18 cellular contexts compared by ENCODE assay signal in the genomic region with DNA sequence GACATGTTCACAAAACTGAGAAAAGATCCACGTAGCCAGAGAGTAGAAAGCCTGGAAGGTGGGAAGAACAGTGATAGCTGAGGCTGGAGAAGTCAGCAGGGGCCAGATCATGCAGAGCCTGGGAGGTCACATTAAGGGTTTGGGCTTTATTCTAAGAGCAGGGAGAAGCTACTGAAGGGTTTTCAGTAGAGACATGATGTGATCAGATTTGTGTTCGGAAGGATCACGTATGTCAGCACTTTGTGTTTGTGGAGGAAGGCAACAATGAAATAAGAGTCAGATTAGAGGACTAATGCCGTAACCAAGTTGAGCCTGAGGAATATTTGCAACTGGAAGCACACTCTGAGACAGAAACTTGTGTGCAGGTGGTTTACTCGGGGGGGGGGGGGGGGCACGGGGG. TPM values are rescaled to one million over a fixed set of nuclear protein-coding genes. Genes with fewer than 3 reads are reported as not detected.
A peak's percentile ranks its signal among the peaks of the same experiment; 100 is the strongest.
DNase-seq lines count a peak whose midpoint lies in the region; ATAC-seq, FAIRE-seq and TF ChIP-seq lines count a peak whose summit lies in the region.
"Had no signal": no experiment of that assay in that cellular context is flagged by ENCODE, and none has a peak within 500 bp of the region (broad histone marks: within the 10 kb centered on the region; RNA-seq: fewer than 3 reads in every experiment).

No MANE protein-coding gene starts in this region.

- peaks cover 7% of the 10 kb centered on the region for H3K79me2 ChIP-seq in HepG2 (ENCODE audit: insufficient read depth, low read length)

- ATAC-seq in HepG2 (no peak), right lobe of liver (no peak), HG03280 (IDR thresholded peaks at IDR 0.05; ENCODE audit: unreplicated experiment) (no peak), GM21619 (IDR thresholded peaks at IDR 0.05; ENCODE audit: unreplicated experiment) (no peak)
- ATAC-seq in stimulated activated effector memory CD8-positive, alpha-beta T cell treated with anti-CD3 and anti-CD28 coated beads, Interleukin-12 subunit alpha, Interleukin-12 subunit beta, amount 100 ng/mL, for 72 hours = no peak

- no peak overlapping the region for H2AFZ ChIP-seq in HepG2 (ENCODE audit: low read length)
- H2AFZ ChIP-seq: GM23338 had no signal

- CTCF ChIA-PET in HepG2 (lab: Yijun Ruan, JAX; ENCODE audit: low intra/inter-chr PET ratio, low total read pairs) = interaction anchor here (0.7 to 4.2 kb wide), 11 partner anchors 8 to 115 kb away, joined by 3 to 109 read pairs (median 4); partner anchors contain the start of gene IRF9

- H3K9me3 ChIP-seq in HepG2 (ENCODE audit: low read length) (no peaks in the 10 kb centered on the region), right lobe of liver (no peaks in the 10 kb centered on the region)
- H3K9me3 ChIP-seq: A549; BE2C; BLaER1 treated with 17β-estradiol and CSF1 and Interleukin-3, amounts not matched to agents 10 nM and 100 nM; Caco-2; HAP-1 had no signal

- no peak overlapping the region for H3K4me3 Mint-ChIP-seq in dendritic cell treated with granulocyte-macrophage colony-stimulating factor and Interleukin-4, amounts not matched to agents 40 ng/mL and 50 ng/mL, for 4 days
- no peak overlapping the region for H3K4me3 Mint-ChIP-seq in neural crest cell
- no peak overlapping the region for H3K4me3 Mint-ChIP-seq in stimulated activated effector memory CD8-positive, alpha-beta T cell treated with anti-CD3 and anti-CD28 coated beads, Interleukin-12 subunit alpha, Interleukin-12 subunit beta, amount 100 ng/mL, for 72 hours
- H3K4me3 Mint-ChIP-seq: CD8-positive, alpha-beta T cell; GM23338; HFFc6 had no signal

- WGBS in HepG2 (ENCODE audit: low lambda C conversion rate) = 53% methylated on average over 6 of the region's 6 CpGs
- WGBS in right lobe of liver (ENCODE audit: insufficient coverage, low coverage, low lambda C conversion rate, missing lambda C conversion rate) = 70% methylated on average over 5 of the region's 6 CpGs

- no TSS peak for BruUV-seq in HepG2 (replicated peaks; lab: Mats Ljungman, UMichigan)

- no peak for FAIRE-seq in HepG2 (lab: Jason Lieb, UNC)
- FAIRE-seq: A549, G401.6, H54 had no signal

- POLR2A ChIA-PET in HepG2 (lab: Yijun Ruan, JAX) = interaction anchor here (1.0 to 14.4 kb wide), 10 partner anchors 9 to 106 kb away, joined by 3 to 627 read pairs (median 8); partner anchors contain the start of genes CARMIL3, DCAF11, IRF9 and NRL

- no peak; a peak in 1 of 4 replicates for TF ChIP-seq EP300 in HepG2 (IDR thresholded peaks at IDR 0.05; ENCODE audit: low read depth in 2 of 2, low read length in 2 of 2)
- TF ChIP-seq EP300 in HepG2 (CRISPR knock-in tag; IDR thresholded peaks at IDR 0.05; ENCODE audit: borderline replicate concordance) = no peak

- no peak for TF ChIP-seq RAD21 in HepG2 (CRISPR knock-in tag; IDR thresholded peaks at IDR 0.05)

- in situ Hi-C loops in HepG2 (cut with HindIII; ENCODE audit: extremely low pct_ligation_motif_present, low pct_unique_long_range_greater_than_20kb) = loop anchor here (5.0 kb wide), 2 partner anchors 33 to 78 kb away; no protein-coding TSS in a partner anchor

- no peaks in the 10 kb centered on the region for H4K20me1 ChIP-seq in HepG2 (ENCODE audit: insufficient read depth, low read length)
- H4K20me1 ChIP-seq: BLaER1 treated with 17β-estradiol and CSF1 and Interleukin-3, amounts not matched to agents 10 nM and 100 nM had no signal

- TF ChIP-seq CTCF in HepG2 (CRISPR knock-in tag; IDR thresholded peaks at IDR 0.05) = no peak
- no peak for TF ChIP-seq CTCF in right lobe of liver (IDR thresholded peaks at IDR 0.05)
- no peak for TF ChIP-seq CTCF in neural crest cell (conservative IDR thresholded peaks at IDR 0.05)

- H3K4me1 Mint-ChIP-seq in dendritic cell treated with granulocyte-macrophage colony-stimulating factor and Interleukin-4, amounts not matched to agents 40 ng/mL and 50 ng/mL, for 4 days (ENCODE audit: low read depth) = peaks cover 34% of the 10 kb centered on the region
- H3K4me1 Mint-ChIP-seq in neural crest cell = peaks cover 28% of the 10 kb centered on the region
- H3K4me1 Mint-ChIP-seq in stimulated activated effector memory CD8-positive, alpha-beta T cell treated with anti-CD3 and anti-CD28 coated beads, Interleukin-12 subunit alpha, Interleukin-12 subunit beta, amount 100 ng/mL, for 72 hours = peaks cover 19% of the 10 kb centered on the region

- peaks cover 53% of the 10 kb centered on the region for H3K4me1 ChIP-seq in HepG2 (ENCODE audit: insufficient read depth, low read length)
- H3K4me1 ChIP-seq in right lobe of liver = peaks cover 0 to 22% (median 7%) of the 10 kb centered on the region in 4 donors

- intact Hi-C loops in HepG2 (cut with micrococcal nuclease; ENCODE audit: unreplicated experiment) (loop anchor here (1.0 to 5.0 kb wide), 6 partner anchors 18 to 478 kb away; no protein-coding TSS in a partner anchor), right lobe of liver (cut with DNase I) (loop anchor here (5.0 to 10.0 kb wide), 2 partner anchors 33 to 65 kb away; no protein-coding TSS in a partner anchor)
- intact Hi-C loops in dendritic cell treated with granulocyte-macrophage colony-stimulating factor and Interleukin-4, amounts not matched to agents 40 ng/mL and 50 ng/mL, for 4 days (cut with micrococcal nuclease) = loop anchor here (1.0 to 5.0 kb wide), 3 partner anchors 32 to 518 kb away; no protein-coding TSS in a partner anchor

- H3K9ac ChIP-seq in HepG2 (ENCODE audit: insufficient read depth, low read depth, low read length) = no peak overlapping the region
- H3K9ac ChIP-seq: BLaER1 treated with 17β-estradiol and CSF1 and Interleukin-3, amounts not matched to agents 10 nM and 100 nM had no signal

- peaks cover 2 to 15% of the 10 kb centered on the region in 2 experiments; a peak in 3 of 5 replicates for H3K27me3 ChIP-seq in HepG2 (ENCODE audit: control insufficient read depth in 1 of 2, insufficient read depth in 2 of 2, low read length in 2 of 2)
- no peaks in the 10 kb centered on the region for H3K27me3 ChIP-seq in right lobe of liver
- H3K27me3 ChIP-seq: BE2C; BLaER1 treated with 17β-estradiol and CSF1 and Interleukin-3, amounts not matched to agents 10 nM and 100 nM had no signal

- DNase-seq in HepG2 (ENCODE audit: low spot score) = no peak
- DNase-seq in right lobe of liver = no peak
- no peak for DNase-seq in neural crest cell (ENCODE audit: low read depth, low spot score)
- no peak for DNase-seq in stimulated activated effector memory CD8-positive, alpha-beta T cell treated with anti-CD3 and anti-CD28 coated beads, Interleukin-12 subunit alpha, Interleukin-12 subunit beta, amount 100 ng/mL, for 72 hours (ENCODE audit: low spot score in 2 of 2)
- DNase-seq in NCI-H1105 (lab: John Stamatoyannopoulos, UW) = no peak

- peak overlapping the region; percentile 13 for H3K27ac Mint-ChIP-seq in dendritic cell treated with granulocyte-macrophage colony-stimulating factor and Interleukin-4, amounts not matched to agents 40 ng/mL and 50 ng/mL, for 4 days
- peak overlapping the region; percentile 19 for H3K27ac Mint-ChIP-seq in neural crest cell (ENCODE audit: unreplicated experiment)
- H3K27ac Mint-ChIP-seq in stimulated activated effector memory CD8-positive, alpha-beta T cell treated with anti-CD3 and anti-CD28 coated beads, Interleukin-12 subunit alpha, Interleukin-12 subunit beta, amount 100 ng/mL, for 72 hours = peak overlapping the region; percentile 6
- H3K27ac Mint-ChIP-seq: CD8-positive, alpha-beta T cell; HFFc6 had no signal

- H3K4me3 ChIP-seq in HepG2 (replicated peaks in 1 of 3; ENCODE audit: insufficient read depth in 1 of 3, low read depth in 2 of 3, low read length in 3 of 3) (no peak overlapping the region), right lobe of liver (no peak overlapping the region)
- H3K4me3 ChIP-seq: A549; BLaER1 treated with 17β-estradiol and CSF1 and Interleukin-3, amounts not matched to agents 10 nM and 100 nM; GM23338; HAP-1 had no signal

- H3K36me3 ChIP-seq in HepG2 (replicated peaks in 1 of 2; ENCODE audit: control insufficient read depth in 1 of 2, insufficient read depth in 2 of 2, low read length in 2 of 2) = no peaks in the 10 kb centered on the region
- H3K36me3 ChIP-seq in right lobe of liver = no peaks in the 10 kb centered on the region
- H3K36me3 ChIP-seq: BE2C; BLaER1 treated with 17β-estradiol and CSF1 and Interleukin-3, amounts not matched to agents 10 nM and 100 nM; HAP-1 had no signal

- H3K27ac ChIP-seq in HepG2 (ENCODE audit: extremely low read length, insufficient read depth, low read length) (no peak overlapping the region), right lobe of liver (no peak overlapping the region)
- H3K27ac ChIP-seq: A549 had no signal

- peaks cover 2% of the 10 kb centered on the region for H3K27me3 Mint-ChIP-seq in dendritic cell treated with granulocyte-macrophage colony-stimulating factor and Interleukin-4, amounts not matched to agents 40 ng/mL and 50 ng/mL, for 4 days
- H3K27me3 Mint-ChIP-seq in neural crest cell (ENCODE audit: low read depth) = peaks cover 6% of the 10 kb centered on the region

- H3K9me3 Mint-ChIP-seq in dendritic cell treated with granulocyte-macrophage colony-stimulating factor and Interleukin-4, amounts not matched to agents 40 ng/mL and 50 ng/mL, for 4 days = no peaks in the 10 kb centered on the region
- no peaks in the 10 kb centered on the region for H3K9me3 Mint-ChIP-seq in neural crest cell
- no peaks in the 10 kb centered on the region for H3K9me3 Mint-ChIP-seq in stimulated activated effector memory CD8-positive, alpha-beta T cell treated with anti-CD3 and anti-CD28 coated beads, Interleukin-12 subunit alpha, Interleukin-12 subunit beta, amount 100 ng/mL, for 72 hours
- H3K9me3 Mint-ChIP-seq: CD8-positive, alpha-beta T cell; HFFc6 had no signal

- TF ChIP-seq POLR2A in HepG2 (IDR thresholded peaks at IDR 0.05; ENCODE audit: insufficient read depth in 1 of 2, low read depth in 2 of 2, low read length in 2 of 2) = no peak
- no peak for TF ChIP-seq POLR2A in right lobe of liver (IDR thresholded peaks at IDR 0.05)

- no peak overlapping the region for H3K4me2 ChIP-seq in HepG2 (ENCODE audit: low read depth, low read length)
- H3K4me2 ChIP-seq: A549, GM23338 had no signal

- H3K36me3 Mint-ChIP-seq in dendritic cell treated with granulocyte-macrophage colony-stimulating factor and Interleukin-4, amounts not matched to agents 40 ng/mL and 50 ng/mL, for 4 days (ENCODE audit: low read depth) = peaks cover 8% of the 10 kb centered on the region
- H3K36me3 Mint-ChIP-seq in neural crest cell (ENCODE audit: low read depth) = no peaks in the 10 kb centered on the region
- H3K36me3 Mint-ChIP-seq in stimulated activated effector memory CD8-positive, alpha-beta T cell treated with anti-CD3 and anti-CD28 coated beads, Interleukin-12 subunit alpha, Interleukin-12 subunit beta, amount 100 ng/mL, for 72 hours = peaks cover 7% of the 10 kb centered on the region

RNA-seq across cellular contexts. Expression of gene PCK2, which starts 4.2 kb away (rescaled TPM):
- total RNA-seq in HepG2 (2016; rRNA removed; fragmentation: Illumina TruSeq; extraction: Trizol) = 118 and 129 TPM in 2 replicates
- 29.7 and 32.7 TPM in 2 replicates for total RNA-seq in HepG2 (2016; cell fraction: cytosol; rRNA removed; fragmentation: Illumina TruSeq; extraction: Trizol; ENCODE audit: low read depth)
- total RNA-seq in HepG2 (2016; cell fraction: insoluble cytoplasmic fraction; rRNA removed; fragmentation: Illumina TruSeq; extraction: Trizol) = 112 and 129 TPM in 2 replicates
- 38.2 and 39.1 TPM in 2 replicates for total RNA-seq in HepG2 (2016; cell fraction: membrane; rRNA removed; fragmentation: Illumina TruSeq; extraction: Trizol)
- total RNA-seq in HepG2 (2016; cell fraction: nucleus; rRNA removed; fragmentation: Illumina TruSeq; extraction: Trizol) = 96.7 and 121 TPM in 2 replicates
- polyA plus RNA-seq in HepG2 (2011; rRNA removed) = 272 and 316 TPM in 2 replicates
- polyA plus RNA-seq in HepG2 (2011; cell fraction: cytosol; rRNA removed) = 238 and 309 TPM in 2 replicates
- 309 TPM in 2 replicates for polyA plus RNA-seq in HepG2 (2011; cell fraction: nucleus; rRNA removed)
- polyA plus RNA-seq in HepG2 (2012) = 216 and 286 TPM in 2 replicates
- 19.2 and 20.8 TPM in 2 replicates for polyA plus RNA-seq in HepG2 (2016; cell fraction: cytosol; fragmentation: Illumina TruSeq; extraction: Trizol; ENCODE audit: low read depth)
- 122 and 140 TPM in 2 replicates for polyA plus RNA-seq in HepG2 (2016; cell fraction: insoluble cytoplasmic fraction; fragmentation: Illumina TruSeq; extraction: Trizol; ENCODE audit: low read depth)
- 27.1 and 31.0 TPM in 2 replicates for polyA plus RNA-seq in HepG2 (2016; cell fraction: membrane; fragmentation: Illumina TruSeq; extraction: Trizol; ENCODE audit: low read depth)
- 172 and 175 TPM in 2 replicates for polyA plus RNA-seq in HepG2 (2016; cell fraction: nucleus; fragmentation: Illumina TruSeq; extraction: Trizol; ENCODE audit: insufficient read depth, low read depth)
- 87.1 and 691 TPM in 2 replicates for polyA minus RNA-seq in HepG2 (2011; rRNA and poly(A)+ RNA removed; ENCODE audit: low replicate concordance)
- 204 and 209 TPM in 2 replicates for polyA minus RNA-seq in HepG2 (2011; cell fraction: cytosol; rRNA and poly(A)+ RNA removed)
- polyA minus RNA-seq in HepG2 (2011; cell fraction: nucleus; rRNA and poly(A)+ RNA removed) = 128 and 158 TPM in 2 replicates
- 100 to 1,000 TPM; 124 to 615 (median 240) TPM for total RNA-seq in right lobe of liver
- 26.1 and 26.7 TPM in 2 replicates for total RNA-seq in neural crest cell

RNA-seq across cellular contexts. Expression of gene CPNE6, which starts 18.5 kb away (rescaled TPM):
- total RNA-seq in HepG2 (2016; rRNA removed; fragmentation: Illumina TruSeq; extraction: Trizol) (not detected in 2 replicates), right lobe of liver (under 1 TPM in 4 of 6 experiments, not detected in 2; 0.09 to 0.40 (median 0.18) TPM), neural crest cell (not detected in 2 replicates)
- total RNA-seq in HepG2 (2016; cell fraction: cytosol; rRNA removed; fragmentation: Illumina TruSeq; extraction: Trizol; ENCODE audit: low read depth) = not detected in 2 replicates
- total RNA-seq in HepG2 (2016; cell fraction: insoluble cytoplasmic fraction; rRNA removed; fragmentation: Illumina TruSeq; extraction: Trizol) = not detected in 2 replicates
- not detected in 2 replicates for total RNA-seq in HepG2 (2016; cell fraction: membrane; rRNA removed; fragmentation: Illumina TruSeq; extraction: Trizol)
- not detected in 2 replicates for total RNA-seq in HepG2 (2016; cell fraction: nucleus; rRNA removed; fragmentation: Illumina TruSeq; extraction: Trizol)
- polyA plus RNA-seq in HepG2 (2011; rRNA removed) = 0.03 TPM in 1 of 2 replicates, not detected in the other
- polyA plus RNA-seq in HepG2 (2011; cell fraction: cytosol; rRNA removed) = not detected in 2 replicates
- 0.06 and 0.16 TPM in 2 replicates for polyA plus RNA-seq in HepG2 (2011; cell fraction: nucleus; rRNA removed)
- polyA plus RNA-seq in HepG2 (2012) = 0.05 TPM in 1 of 2 replicates, not detected in the other
- polyA plus RNA-seq in HepG2 (2016; cell fraction: cytosol; fragmentation: Illumina TruSeq; extraction: Trizol; ENCODE audit: low read depth) = not detected in 2 replicates
- polyA plus RNA-seq in HepG2 (2016; cell fraction: insoluble cytoplasmic fraction; fragmentation: Illumina TruSeq; extraction: Trizol; ENCODE audit: low read depth) = not detected in 2 replicates
- not detected in 2 replicates for polyA plus RNA-seq in HepG2 (2016; cell fraction: membrane; fragmentation: Illumina TruSeq; extraction: Trizol; ENCODE audit: low read depth)
- polyA plus RNA-seq in HepG2 (2016; cell fraction: nucleus; fragmentation: Illumina TruSeq; extraction: Trizol; ENCODE audit: insufficient read depth, low read depth) = not detected in 2 replicates
- polyA minus RNA-seq in HepG2 (2011; rRNA and poly(A)+ RNA removed; ENCODE audit: low replicate concordance) = 0.16 TPM in 1 of 2 replicates, not detected in the other
- not detected in 2 replicates for polyA minus RNA-seq in HepG2 (2011; cell fraction: cytosol; rRNA and poly(A)+ RNA removed)
- not detected in 2 replicates for polyA minus RNA-seq in HepG2 (2011; cell fraction: nucleus; rRNA and poly(A)+ RNA removed)
- total RNA-seq: Caco-2; CD8-positive, alpha-beta T cell; GM23338; HFFc6 had no signal
- polyA plus RNA-seq: A549 had no signal

RNA-seq across cellular contexts. Expression of gene DCAF11, which starts 24.7 kb away (rescaled TPM):
- total RNA-seq in HepG2 (2016; rRNA removed; fragmentation: Illumina TruSeq; extraction: Trizol) (257 and 342 TPM in 2 replicates), right lobe of liver (100 to 1,000 TPM in 3 of 6 experiments, 10 to 100 TPM in 3; 65.9 to 180 (median 103) TPM), neural crest cell (52.5 and 53.9 TPM in 2 replicates)
- 34.1 and 39.6 TPM in 2 replicates for total RNA-seq in HepG2 (2016; cell fraction: cytosol; rRNA removed; fragmentation: Illumina TruSeq; extraction: Trizol; ENCODE audit: low read depth)
- 258 and 327 TPM in 2 replicates for total RNA-seq in HepG2 (2016; cell fraction: insoluble cytoplasmic fraction; rRNA removed; fragmentation: Illumina TruSeq; extraction: Trizol)
- total RNA-seq in HepG2 (2016; cell fraction: membrane; rRNA removed; fragmentation: Illumina TruSeq; extraction: Trizol) = 160 and 166 TPM in 2 replicates
- 174 and 191 TPM in 2 replicates for total RNA-seq in HepG2 (2016; cell fraction: nucleus; rRNA removed; fragmentation: Illumina TruSeq; extraction: Trizol)
- 150 and 176 TPM in 2 replicates for polyA plus RNA-seq in HepG2 (2011; rRNA removed)
- polyA plus RNA-seq in HepG2 (2011; cell fraction: cytosol; rRNA removed) = 134 and 153 TPM in 2 replicates
- polyA plus RNA-seq in HepG2 (2011; cell fraction: nucleus; rRNA removed) = 221 and 233 TPM in 2 replicates
- 123 and 142 TPM in 2 replicates for polyA plus RNA-seq in HepG2 (2012)
- polyA plus RNA-seq in HepG2 (2016; cell fraction: cytosol; fragmentation: Illumina TruSeq; extraction: Trizol; ENCODE audit: low read depth) = 37.7 and 39.7 TPM in 2 replicates
- polyA plus RNA-seq in HepG2 (2016; cell fraction: insoluble cytoplasmic fraction; fragmentation: Illumina TruSeq; extraction: Trizol; ENCODE audit: low read depth) = 251 and 268 TPM in 2 replicates
- polyA plus RNA-seq in HepG2 (2016; cell fraction: membrane; fragmentation: Illumina TruSeq; extraction: Trizol; ENCODE audit: low read depth) = 114 and 116 TPM in 2 replicates
- 253 and 275 TPM in 2 replicates for polyA plus RNA-seq in HepG2 (2016; cell fraction: nucleus; fragmentation: Illumina TruSeq; extraction: Trizol; ENCODE audit: insufficient read depth, low read depth)
- polyA minus RNA-seq in HepG2 (2011; rRNA and poly(A)+ RNA removed; ENCODE audit: low replicate concordance) = 74.6 and 273 TPM in 2 replicates
- 98.7 and 103 TPM in 2 replicates for polyA minus RNA-seq in HepG2 (2011; cell fraction: cytosol; rRNA and poly(A)+ RNA removed)
- 146 and 181 TPM in 2 replicates for polyA minus RNA-seq in HepG2 (2011; cell fraction: nucleus; rRNA and poly(A)+ RNA removed)

RNA-seq across cellular contexts. Expression of gene NRL, which starts 24.9 kb away (rescaled TPM):
- 4.7 and 5.2 TPM in 2 replicates for total RNA-seq in HepG2 (2016; rRNA removed; fragmentation: Illumina TruSeq; extraction: Trizol)
- total RNA-seq in HepG2 (2016; cell fraction: cytosol; rRNA removed; fragmentation: Illumina TruSeq; extraction: Trizol; ENCODE audit: low read depth) = 6.6 and 7.1 TPM in 2 replicates
- total RNA-seq in HepG2 (2016; cell fraction: insoluble cytoplasmic fraction; rRNA removed; fragmentation: Illumina TruSeq; extraction: Trizol) = 4.7 and 5.6 TPM in 2 replicates
- 9.2 and 10.6 TPM in 2 replicates for total RNA-seq in HepG2 (2016; cell fraction: membrane; rRNA removed; fragmentation: Illumina TruSeq; extraction: Trizol)
- total RNA-seq in HepG2 (2016; cell fraction: nucleus; rRNA removed; fragmentation: Illumina TruSeq; extraction: Trizol) = 3.4 and 5.1 TPM in 2 replicates
- 2.5 and 3.4 TPM in 2 replicates for polyA plus RNA-seq in HepG2 (2011; rRNA removed)
- 2.9 and 5.2 TPM in 2 replicates for polyA plus RNA-seq in HepG2 (2011; cell fraction: cytosol; rRNA removed)
- polyA plus RNA-seq in HepG2 (2011; cell fraction: nucleus; rRNA removed) = 3.5 and 3.9 TPM in 2 replicates
- 2.2 and 2.5 TPM in 2 replicates for polyA plus RNA-seq in HepG2 (2012)
- 3.4 and 5.1 TPM in 2 replicates for polyA plus RNA-seq in HepG2 (2016; cell fraction: cytosol; fragmentation: Illumina TruSeq; extraction: Trizol; ENCODE audit: low read depth)
- 4.5 and 4.7 TPM in 2 replicates for polyA plus RNA-seq in HepG2 (2016; cell fraction: insoluble cytoplasmic fraction; fragmentation: Illumina TruSeq; extraction: Trizol; ENCODE audit: low read depth)
- polyA plus RNA-seq in HepG2 (2016; cell fraction: membrane; fragmentation: Illumina TruSeq; extraction: Trizol; ENCODE audit: low read depth) = 6.1 and 7.7 TPM in 2 replicates
- 3.5 and 4.8 TPM in 2 replicates for polyA plus RNA-seq in HepG2 (2016; cell fraction: nucleus; fragmentation: Illumina TruSeq; extraction: Trizol; ENCODE audit: insufficient read depth, low read depth)
- 0.58 and 9.0 TPM in 2 replicates for polyA minus RNA-seq in HepG2 (2011; rRNA and poly(A)+ RNA removed; ENCODE audit: low replicate concordance)
- 3.0 and 3.9 TPM in 2 replicates for polyA minus RNA-seq in HepG2 (2011; cell fraction: cytosol; rRNA and poly(A)+ RNA removed)
- 6.1 and 6.6 TPM in 2 replicates for polyA minus RNA-seq in HepG2 (2011; cell fraction: nucleus; rRNA and poly(A)+ RNA removed)
- total RNA-seq in right lobe of liver = 1 to 10 TPM; 1.4 to 2.9 (median 2.1) TPM
- 1.2 and 2.3 TPM in 2 replicates for total RNA-seq in neural crest cell

RNA-seq across cellular contexts. Expression of gene CARMIL3, which starts 38.1 kb away (rescaled TPM):
- total RNA-seq in HepG2 (2016; rRNA removed; fragmentation: Illumina TruSeq; extraction: Trizol) (0.13 and 0.27 TPM in 2 replicates), right lobe of liver (1 to 10 TPM in 1 of 6 experiments, under 1 TPM in 5; 0.18 to 1.9 (median 0.29) TPM), neural crest cell (9.3 and 9.4 TPM in 2 replicates)
- total RNA-seq in HepG2 (2016; cell fraction: cytosol; rRNA removed; fragmentation: Illumina TruSeq; extraction: Trizol; ENCODE audit: low read depth) = 0.18 TPM in 1 of 2 replicates, not detected in the other
- 0.12 and 0.41 TPM in 2 replicates for total RNA-seq in HepG2 (2016; cell fraction: insoluble cytoplasmic fraction; rRNA removed; fragmentation: Illumina TruSeq; extraction: Trizol)
- 0.03 and 0.15 TPM in 2 replicates for total RNA-seq in HepG2 (2016; cell fraction: membrane; rRNA removed; fragmentation: Illumina TruSeq; extraction: Trizol)
- 0.47 and 0.65 TPM in 2 replicates for total RNA-seq in HepG2 (2016; cell fraction: nucleus; rRNA removed; fragmentation: Illumina TruSeq; extraction: Trizol)
- 0.55 and 0.85 TPM in 2 replicates for polyA plus RNA-seq in HepG2 (2011; rRNA removed)
- 0.13 and 0.21 TPM in 2 replicates for polyA plus RNA-seq in HepG2 (2011; cell fraction: cytosol; rRNA removed)
- polyA plus RNA-seq in HepG2 (2011; cell fraction: nucleus; rRNA removed) = 7.7 and 8.1 TPM in 2 replicates
- 0.16 and 0.34 TPM in 2 replicates for polyA plus RNA-seq in HepG2 (2012)
- 0.03 TPM in 2 replicates for polyA plus RNA-seq in HepG2 (2016; cell fraction: cytosol; fragmentation: Illumina TruSeq; extraction: Trizol; ENCODE audit: low read depth)
- 0.19 and 0.23 TPM in 2 replicates for polyA plus RNA-seq in HepG2 (2016; cell fraction: insoluble cytoplasmic fraction; fragmentation: Illumina TruSeq; extraction: Trizol; ENCODE audit: low read depth)
- polyA plus RNA-seq in HepG2 (2016; cell fraction: membrane; fragmentation: Illumina TruSeq; extraction: Trizol; ENCODE audit: low read depth) = 0.05 TPM in 2 replicates
- polyA plus RNA-seq in HepG2 (2016; cell fraction: nucleus; fragmentation: Illumina TruSeq; extraction: Trizol; ENCODE audit: insufficient read depth, low read depth) = 1.6 and 2.9 TPM in 2 replicates
- polyA minus RNA-seq in HepG2 (2011; rRNA and poly(A)+ RNA removed; ENCODE audit: low replicate concordance) = 0.14 and 3.1 TPM in 2 replicates
- 0.20 and 0.44 TPM in 2 replicates for polyA minus RNA-seq in HepG2 (2011; cell fraction: cytosol; rRNA and poly(A)+ RNA removed)
- 0.77 and 2.9 TPM in 2 replicates for polyA minus RNA-seq in HepG2 (2011; cell fraction: nucleus; rRNA and poly(A)+ RNA removed)
- total RNA-seq: HFFc6 had no signal
